Comparison of ENCODE assay signal across 18 cellular contexts in genomic region chr4:44256414-44256813, GRCh38.
DNase-seq lines count a peak whose midpoint lies in the region; ATAC-seq, FAIRE-seq and TF ChIP-seq lines count a peak whose summit lies in the region.
"Had no signal": no experiment of that assay in that cellular context is flagged by ENCODE, and none has a peak within 500 bp of the region (broad histone marks: within the 10 kb centered on the region; RNA-seq: fewer than 3 reads in every experiment).

No MANE protein-coding gene starts in this region.

- ATAC-seq in gastrocnemius medialis = no peak
- ATAC-seq: activated CD8-positive, alpha-beta memory T cell treated with anti-CD3 and anti-CD28 coated beads, Interleukin-2, amount 10 ng/mL, durations not matched to agents 7 days and 5 days; stimulated activated naive CD8-positive, alpha-beta T cell treated with anti-CD3 and anti-CD28 coated beads, Interleukin-15, Interleukin-2, amounts not matched to agents 100 U/mL and 50 U/mL, for 24 hours had no signal

- intact Hi-C loops in gastrocnemius medialis (cut with DNase I; ENCODE audit: low total_unique reads) = no loop called here

- H3K27ac ChIP-seq in gastrocnemius medialis = no peak overlapping the region

- peak; percentile 9 for DNase-seq in ACHN
- peak; percentile 1 for DNase-seq in SW480 (ENCODE audit: low spot score)
- DNase-seq in iPS-NIHi11 (ENCODE audit: low spot score) = peak; percentile 8
- no peak for DNase-seq in GM12892 (ENCODE audit: insufficient read length)
- DNase-seq in gastrocnemius medialis = no peak
- no peak for DNase-seq in cortex of kidney (lab: John Stamatoyannopoulos, UW)
- no peak for DNase-seq in HPDE6-E6E7 (ENCODE audit: extremely low spot score)
- DNase-seq: activated CD4-positive, CD25-positive, alpha-beta regulatory T cell; activated CD8-positive, alpha-beta memory T cell treated with anti-CD3 and anti-CD28 coated beads, Interleukin-2, amount 10 ng/mL, durations not matched to agents 7 days and 5 days; CD8-positive, alpha-beta memory T cell; GDM1; NCI-H2029 treated with DMSO at 0.1 percent for 48 hours; Right ventricle myocardium superior; stimulated activated CD4-positive, alpha-beta T cell treated with anti-CD3 and anti-CD28 coated beads, Interleukin-12 subunit alpha, Interleukin-12 subunit beta, amount 100 ng/mL, for 4 hours; stimulated activated naive CD8-positive, alpha-beta T cell treated with anti-CD3 and anti-CD28 coated beads, Interleukin-15, Interleukin-2, amounts not matched to agents 100 U/mL and 50 U/mL, for 24 hours; T-helper 2 cell had no signal

- no peaks in the 10 kb centered on the region for H3K4me1 ChIP-seq in gastrocnemius medialis

- FAIRE-seq in GM12892 (lab: Jason Lieb, UNC) = no peak
- FAIRE-seq: endometrium had no signal

- H3K4me3 ChIP-seq in gastrocnemius medialis = no peak overlapping the region

- TF ChIP-seq POLR2A in GM12892 (IDR thresholded peaks at IDR 0.05; ENCODE audit: low read depth, low read length) = no peak
- TF ChIP-seq POLR2A in gastrocnemius medialis (IDR thresholded peaks at IDR 0.05) = no peak

- in situ Hi-C loops in ACHN (cut with HindIII; ENCODE audit: low pct_ligation_motif_present, low pct_unique_long_range_greater_than_20kb, low sequenced_read_pairs) = no loop called here
- in situ Hi-C loops in gastrocnemius medialis (cut with MboI; ENCODE audit: low sequenced_read_pairs in 4 of 4) = no loop called here

- TF ChIP-seq CTCF in gastrocnemius medialis (IDR thresholded peaks at IDR 0.05 in 4 of 5, conservative IDR thresholded peaks at IDR 0.05 in 1 of 5) = no peak

- TF ChIP-seq EP300 in Ishikawa (IDR thresholded peaks at IDR 0.05; ENCODE audit: borderline replicate concordance) = no peak

- TF ChIP-seq RAD21 in Ishikawa (IDR thresholded peaks at IDR 0.05; ENCODE audit: low read depth) = peak; percentile 9; the same call in 1 of the 2 replicates

- no peaks in the 10 kb centered on the region for H3K36me3 ChIP-seq in gastrocnemius medialis

- no peaks in the 10 kb centered on the region for H3K9me3 ChIP-seq in gastrocnemius medialis

- H3K27me3 ChIP-seq in gastrocnemius medialis = no peaks in the 10 kb centered on the region

TF ChIP-seq in Ishikawa, 13 proteins besides CTCF, POLR2A, EP300 and RAD21:
- TF ChIP-seq, protein P1, sequence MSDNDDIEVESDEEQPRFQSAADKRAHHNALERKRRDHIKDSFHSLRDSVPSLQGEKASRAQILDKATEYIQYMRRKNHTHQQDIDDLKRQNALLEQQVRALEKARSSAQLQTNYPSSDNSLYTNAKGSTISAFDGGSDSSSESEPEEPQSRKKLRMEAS (IDR thresholded peaks at IDR 0.05) = no peak
- TF ChIP-seq TCF12 (IDR thresholded peaks at IDR 0.05; ENCODE audit: low read depth) = no peak
- TF ChIP-seq TEAD4 (IDR thresholded peaks at IDR 0.05) = no peak
- TF ChIP-seq TAF1 (IDR thresholded peaks at IDR 0.05; ENCODE audit: low read depth) = no peak
- TF ChIP-seq EGR1 (IDR thresholded peaks at IDR 0.05) = no peak
- TF ChIP-seq REST (IDR thresholded peaks at IDR 0.05; ENCODE audit: low read depth) = no peak
- no peak for TF ChIP-seq ZBTB7A (IDR thresholded peaks at IDR 0.05; ENCODE audit: low read depth)
- TF ChIP-seq, protein P2, sequence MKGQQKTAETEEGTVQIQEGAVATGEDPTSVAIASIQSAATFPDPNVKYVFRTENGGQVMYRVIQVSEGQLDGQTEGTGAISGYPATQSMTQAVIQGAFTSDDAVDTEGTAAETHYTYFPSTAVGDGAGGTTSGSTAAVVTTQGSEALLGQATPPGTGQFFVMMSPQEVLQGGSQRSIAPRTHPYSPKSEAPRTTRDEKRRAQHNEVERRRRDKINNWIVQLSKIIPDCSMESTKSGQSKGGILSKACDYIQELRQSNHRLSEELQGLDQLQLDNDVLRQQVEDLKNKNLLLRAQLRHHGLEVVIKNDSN (IDR thresholded peaks at IDR 0.05) = no peak

Comparison
In these comparisons a context has a peak if more than half of its experiments do, and no peak if none do; other contexts are left out.
1. DNase-seq: peak in ACHN (single experiment), SW480 (single experiment) and iPS-NIHi11 (single experiment); none in GM12892 (single experiment), gastrocnemius medialis (0 of 2), cortex of kidney (single experiment) and HPDE6-E6E7 (single experiment).